Comparison of ENCODE assay signal across 14 cellular contexts in the genomic region with DNA sequence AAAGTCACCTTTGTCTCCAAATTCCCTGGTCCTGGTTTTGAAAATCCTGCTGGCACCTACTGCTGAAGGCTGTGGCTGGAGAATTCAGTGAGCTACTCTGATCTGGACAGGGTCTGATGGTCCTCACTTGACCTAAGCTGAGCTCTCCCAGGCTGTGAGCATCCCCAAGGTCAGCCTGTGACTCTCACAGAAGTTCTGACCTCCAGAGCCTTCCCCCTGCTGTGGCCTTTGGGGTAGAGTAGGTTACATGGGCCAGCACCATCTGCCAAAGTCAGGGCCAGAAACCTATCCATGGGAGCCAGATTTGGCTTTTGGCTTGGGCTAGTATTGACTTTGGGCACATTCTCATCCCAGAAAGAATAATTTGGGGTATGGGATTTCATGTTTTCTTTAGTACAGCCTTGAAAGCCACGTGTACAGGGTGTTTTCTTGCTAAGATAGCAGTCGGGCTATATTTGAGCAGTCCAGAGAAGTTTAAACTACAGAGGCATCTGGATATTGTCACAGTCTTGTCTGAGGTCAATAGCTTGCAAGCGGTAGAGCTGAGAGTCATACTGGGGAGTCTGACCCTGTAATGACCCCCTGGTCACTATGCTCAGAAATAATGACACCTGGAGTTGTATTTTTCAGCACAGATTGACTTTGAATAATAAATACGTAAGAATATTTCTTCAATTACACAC. TPM values are rescaled to one million over a fixed set of nuclear protein-coding genes. Genes with fewer than 3 reads are reported as not detected.
A peak's percentile ranks its signal among the peaks of the same experiment; 100 is the strongest.
DNase-seq lines count a peak whose midpoint lies in the region; ATAC-seq, FAIRE-seq and TF ChIP-seq lines count a peak whose summit lies in the region.
"Had no signal": no experiment of that assay in that cellular context is flagged by ENCODE, and none has a peak within 500 bp of the region (broad histone marks: within the 10 kb centered on the region; RNA-seq: fewer than 3 reads in every experiment).

No MANE protein-coding gene starts in this region.

- 50% methylated on average over 4 of the region's 4 CpGs for WGBS in hepatocyte (ENCODE audit: low lambda C conversion rate, missing lambda C conversion rate)
- 33% methylated on average over 4 of the region's 4 CpGs for WGBS in smooth muscle cell (ENCODE audit: low lambda C conversion rate)

- DNase-seq in GM19239 (ENCODE audit: insufficient read length, low spot score) (no peak), SK-N-DZ (ENCODE audit: low spot score) (peak; percentile 72), hepatocyte (ENCODE audit: low spot score) (no peak), smooth muscle cell (lab: John Stamatoyannopoulos, UW; ENCODE audit: unreplicated experiment) (no peak), immature natural killer cell (no peak), NCI-H2227 treated with DMSO at 0.1 percent for 48 hours (lab: John Stamatoyannopoulos, UW) (no peak)
- DNase-seq: activated effector memory CD4-positive, alpha-beta T cell treated with Interleukin-2 at 50 U/mL for 16 hours; DMS 273 treated with DMSO at 0.1 percent for 48 hours; GOT3 had no signal

- H3K79me2 ChIP-seq in hepatocyte (no peaks in the 10 kb centered on the region), smooth muscle cell (ENCODE audit: low read depth) (no peaks in the 10 kb centered on the region)

- TF ChIP-seq CTCF in hepatocyte (IDR thresholded peaks at IDR 0.05; ENCODE audit: poor library complexity) (no peak), smooth muscle cell (IDR thresholded peaks at IDR 0.05; ENCODE audit: borderline replicate concordance, insufficient read depth, poor library complexity, severe bottlenecking) (no peak)

- H3K36me3 ChIP-seq in hepatocyte (replicated peaks; ENCODE audit: insufficient read depth, low read depth): no peaks in the 10 kb centered on the region
- H3K36me3 ChIP-seq in smooth muscle cell (ENCODE audit: low read depth): no peaks in the 10 kb centered on the region

- peak overlapping the region; percentile 66 for H3K4me2 ChIP-seq in hepatocyte
- no peak overlapping the region for H3K4me2 ChIP-seq in smooth muscle cell

- no peaks in the 10 kb centered on the region for H4K20me1 ChIP-seq in hepatocyte (ENCODE audit: insufficient read depth, poor library complexity, severe bottlenecking)
- no peaks in the 10 kb centered on the region for H4K20me1 ChIP-seq in smooth muscle cell (ENCODE audit: low read depth)

- no peaks in the 10 kb centered on the region for H3K9me3 Mint-ChIP-seq in immature natural killer cell

- peaks cover 3 to 8% (median 4%) of the 10 kb centered on the region in 3 donors for H3K36me3 Mint-ChIP-seq in immature natural killer cell

- no peaks in the 10 kb centered on the region for H3K9me2 ChIP-seq in hepatocyte (replicated peaks; ENCODE audit: insufficient read depth)

- peak overlapping the region in 1 of 6 donors; percentile 46 for H3K27ac Mint-ChIP-seq in immature natural killer cell

- no peak overlapping the region for H3K4me3 ChIP-seq in hepatocyte
- no peak overlapping the region for H3K4me3 ChIP-seq in smooth muscle cell

- peak overlapping the region; percentile 86 for H3K27ac ChIP-seq in hepatocyte
- no peak overlapping the region for H3K27ac ChIP-seq in smooth muscle cell (ENCODE audit: low read depth)
- H3K27ac ChIP-seq: VCaP had no signal

- FAIRE-seq in GM19239 (lab: Jason Lieb, UNC): peak; percentile 33

- peaks cover 10% of the 10 kb centered on the region for H3K4me1 ChIP-seq in hepatocyte (ENCODE audit: insufficient read depth)
- H3K4me1 ChIP-seq in smooth muscle cell (ENCODE audit: low read depth): peaks cover 10% of the 10 kb centered on the region

- peaks cover 0 to 2% (median 0%) of the 10 kb centered on the region in 3 donors for H3K27me3 Mint-ChIP-seq in immature natural killer cell (ENCODE audit: low read depth in 3 of 3)

- H3K27me3 ChIP-seq in hepatocyte (no peaks in the 10 kb centered on the region), smooth muscle cell (ENCODE audit: low read depth) (no peaks in the 10 kb centered on the region)

- H3K4me1 Mint-ChIP-seq in immature natural killer cell: peaks cover 9 to 12% of the 10 kb centered on the region in 2 donors

- ATAC-seq in GM18861 (IDR thresholded peaks at IDR 0.05; ENCODE audit: unreplicated experiment): no peak
- ATAC-seq in HG02610 (IDR thresholded peaks at IDR 0.05; ENCODE audit: unreplicated experiment): no peak
- ATAC-seq: PC-3 had no signal

- no peaks in the 10 kb centered on the region for H3F3A ChIP-seq in smooth muscle cell (ENCODE audit: low read depth)

- no peak overlapping the region for H3K9ac ChIP-seq in smooth muscle cell (ENCODE audit: low read depth)

- no peaks in the 10 kb centered on the region for H3K9me3 ChIP-seq in hepatocyte (ENCODE audit: low read depth)
- H3K9me3 ChIP-seq in smooth muscle cell (replicated peaks; ENCODE audit: low read depth): no peaks in the 10 kb centered on the region

- no peak overlapping the region for H3K4me3 Mint-ChIP-seq in immature natural killer cell

- H2AFZ ChIP-seq in hepatocyte: no peak overlapping the region
- H2AFZ ChIP-seq in smooth muscle cell (ENCODE audit: low read depth): peak overlapping the region; percentile 1

RNA-seq across cellular contexts. Expression of a gene that starts 6.2 kb away (rescaled TPM):
- not detected in 2 replicates for polyA plus RNA-seq in SK-N-DZ (2014; cell fraction: cytosol; rRNA removed)
- polyA plus RNA-seq in SK-N-DZ (2014; cell fraction: nucleus; rRNA removed): not detected in 2 replicates
- total RNA-seq in hepatocyte (1.9 TPM in 1 of 2 replicates, not detected in the other), smooth muscle cell (not detected in 2 replicates)
- polyA plus RNA-seq in hepatocyte (0.93 and 2.3 TPM in 2 replicates), smooth muscle cell (not detected in 2 replicates), immature natural killer cell (not detected)
- total RNA-seq: PC-3, renal cortical epithelial cell had no signal

RNA-seq across cellular contexts. Expression of a gene that starts 8.6 kb away (rescaled TPM):
- 61.3 and 68.8 TPM in 2 replicates for polyA plus RNA-seq in SK-N-DZ (2014; cell fraction: cytosol; rRNA removed)
- polyA plus RNA-seq in SK-N-DZ (2014; cell fraction: nucleus; rRNA removed): 33.0 and 44.5 TPM in 2 replicates
- 115 and 157 TPM in 2 replicates for total RNA-seq in hepatocyte
- polyA plus RNA-seq in hepatocyte: 223 and 232 TPM in 2 replicates
- total RNA-seq in smooth muscle cell: 74.7 and 96.8 TPM in 2 replicates
- 114 and 128 TPM in 2 replicates for polyA plus RNA-seq in smooth muscle cell
- polyA plus RNA-seq in immature natural killer cell: 100 to 1,000 TPM; 192 to 330 (median 205) TPM

RNA-seq across cellular contexts. Expression of a gene that starts 39.1 kb away (rescaled TPM):
- 15.0 and 16.7 TPM in 2 replicates for polyA plus RNA-seq in SK-N-DZ (2014; cell fraction: cytosol; rRNA removed)
- polyA plus RNA-seq in SK-N-DZ (2014; cell fraction: nucleus; rRNA removed): 21.7 and 69.4 TPM in 2 replicates
- total RNA-seq in hepatocyte (12.5 and 12.9 TPM in 2 replicates), smooth muscle cell (10.7 and 26.6 TPM in 2 replicates)
- polyA plus RNA-seq in hepatocyte (37.8 and 38.3 TPM in 2 replicates), smooth muscle cell (47.3 and 57.2 TPM in 2 replicates), immature natural killer cell (1 to 10 TPM; 2.0 to 7.5 (median 3.3) TPM)

RNA-seq across cellular contexts. Expression of a gene that starts 58.6 kb away (rescaled TPM):
- polyA plus RNA-seq in SK-N-DZ (2014; cell fraction: cytosol; rRNA removed): 16.8 and 26.2 TPM in 2 replicates
- 48.0 and 51.3 TPM in 2 replicates for polyA plus RNA-seq in SK-N-DZ (2014; cell fraction: nucleus; rRNA removed)
- total RNA-seq in hepatocyte (0.93 and 1.6 TPM in 2 replicates), smooth muscle cell (not detected in 2 replicates)
- polyA plus RNA-seq in hepatocyte (2.3 and 4.2 TPM in 2 replicates), smooth muscle cell (not detected in 2 replicates), immature natural killer cell (not detected)
